Comparison of ENCODE assay signal across 23 cellular contexts in genomic region chr1:114997510-114997909, GRCh38. TPM values are rescaled to one million over a fixed set of nuclear protein-coding genes. Genes with fewer than 3 reads are reported as not detected.
DNase-seq lines count a peak whose midpoint lies in the region; ATAC-seq, FAIRE-seq and TF ChIP-seq lines count a peak whose summit lies in the region.
"Had no signal": no experiment of that assay in that cellular context is flagged by ENCODE, and none has a peak within 500 bp of the region (broad histone marks: within the 10 kb centered on the region; RNA-seq: fewer than 3 reads in every experiment).

No MANE protein-coding gene starts in this region.

- H3K27ac ChIP-seq in PC-9 (no peak overlapping the region), neural progenitor cell (no peak overlapping the region), GM23248 (no peak overlapping the region), body of pancreas (no peak overlapping the region)

- intact Hi-C loops in PC-9 (cut with micrococcal nuclease; ENCODE audit: unreplicated experiment), result loop anchor here (5.0 kb wide), 1 partner anchor 40 kb away; no protein-coding TSS in a partner anchor
- intact Hi-C loops in body of pancreas (cut with DNase I), result no loop called here

- H3K9me2 ChIP-seq in PC-9 (ENCODE audit: insufficient read depth) (no peaks in the 10 kb centered on the region; the same call in 1 of the 2 replicates), GM23248 (ENCODE audit: insufficient read depth) (no peaks in the 10 kb centered on the region)

- in situ Hi-C loops in GM23248 (cut with MboI), result no loop called here

- H3K4me1 Mint-ChIP-seq in neural progenitor cell, result no peaks in the 10 kb centered on the region
- H3K4me1 Mint-ChIP-seq: CD4-positive, alpha-beta memory T cell had no signal

- POLR2A ChIA-PET in PC-9 (lab: Charles Lee; ENCODE audit: unreplicated experiment), result no interaction called here

- DNase-seq in PC-9, result no peak
- no peak for DNase-seq in neural progenitor cell (ENCODE audit: low spot score)
- DNase-seq in mesenteric fat pad (ENCODE audit: low spot score), result no peak
- no peak for DNase-seq in GM23248
- DNase-seq in body of pancreas, result no peak
- DNase-seq: 8988T, C1 segment of cervical spinal cord, Caco-2, DMS 273 treated with DMSO at 0.1 percent for 48 hours, DMS79, EL, GDM1, GOT3, HFFc6 had no signal

- no peaks in the 10 kb centered on the region for H3F3A ChIP-seq in PC-9 (ENCODE audit: insufficient read depth, low read depth)
- no peaks in the 10 kb centered on the region for H3F3A ChIP-seq in neural progenitor cell (ENCODE audit: low read depth)
- no peaks in the 10 kb centered on the region for H3F3A ChIP-seq in GM23248 (ENCODE audit: insufficient read depth)

- ATAC-seq in body of pancreas, result no peak
- ATAC-seq: GM12878 had no signal

- no peak for TF ChIP-seq CTCF in PC-9 (conservative IDR thresholded peaks at IDR 0.05)
- no peak for TF ChIP-seq CTCF in neural progenitor cell (IDR thresholded peaks at IDR 0.05)
- no peak for TF ChIP-seq CTCF in body of pancreas (IDR thresholded peaks at IDR 0.05)

- CTCF ChIA-PET in PC-9 (lab: Charles Lee), result no interaction called here

- peak; percentile 38 for FAIRE-seq in colon (lab: Jason Lieb, UNC)
- FAIRE-seq: D721Med, GM12878, GM19239, H54 had no signal

- H3K4me3 ChIP-seq in PC-9, result no peak overlapping the region
- H3K4me3 ChIP-seq in neural progenitor cell, result no peak overlapping the region
- no peak overlapping the region for H3K4me3 ChIP-seq in GM23248
- no peak overlapping the region for H3K4me3 ChIP-seq in body of pancreas
- H3K4me3 ChIP-seq: GM12878, HAP-1 had no signal

- no TSS peak for BruUV-seq in PC-9 (replicated peaks; lab: Mats Ljungman, UMichigan)

- H3K27me3 ChIP-seq in PC-9 (ENCODE audit: insufficient read depth, low read depth) (no peaks in the 10 kb centered on the region), neural progenitor cell (peaks cover 16% of the 10 kb centered on the region), GM23248 (replicated peaks; ENCODE audit: insufficient read depth) (0 out of 2 replicates have a peak, but pooled peaks cover 5% of the 10 kb centered on the region), body of pancreas (no peaks in the 10 kb centered on the region)

- H4K20me1 ChIP-seq in PC-9 (ENCODE audit: insufficient read depth) (no peaks in the 10 kb centered on the region), neural progenitor cell (ENCODE audit: low read depth) (no peaks in the 10 kb centered on the region), GM23248 (ENCODE audit: insufficient read depth) (no peaks in the 10 kb centered on the region)

- H2AFZ ChIP-seq in PC-9, result peak overlapping the region; percentile 61; the same call in 1 of the 2 replicates
- peak overlapping the region; percentile 36 for H2AFZ ChIP-seq in neural progenitor cell (replicated peaks)
- H2AFZ ChIP-seq in GM23248, result no peak overlapping the region

- H3K9ac ChIP-seq in neural progenitor cell, result no peak overlapping the region
- no peak overlapping the region for H3K9ac ChIP-seq in GM23248

- no peaks in the 10 kb centered on the region for H3K9me3 Mint-ChIP-seq in neural progenitor cell
- H3K9me3 Mint-ChIP-seq: CD4-positive, alpha-beta memory T cell; HFFc6 had no signal

- H3K27ac Mint-ChIP-seq in neural progenitor cell, result no peak overlapping the region
- H3K27ac Mint-ChIP-seq: CD4-positive, alpha-beta memory T cell; HFFc6 had no signal

- no peak overlapping the region for H3K4me3 Mint-ChIP-seq in neural progenitor cell
- H3K4me3 Mint-ChIP-seq: CD4-positive, alpha-beta memory T cell; HFFc6 had no signal

- H3K9me3 ChIP-seq in PC-9 (ENCODE audit: insufficient read depth, low read depth) (no peaks in the 10 kb centered on the region), neural progenitor cell (ENCODE audit: low read depth) (no peaks in the 10 kb centered on the region), GM23248 (ENCODE audit: low read depth) (no peaks in the 10 kb centered on the region), body of pancreas (no peaks in the 10 kb centered on the region)
- H3K9me3 ChIP-seq: Caco-2, HAP-1 had no signal

- H3K4me2 ChIP-seq in PC-9, result peak overlapping the region; percentile 17
- H3K4me2 ChIP-seq in neural progenitor cell, result no peak overlapping the region
- H3K4me2 ChIP-seq in GM23248 (ENCODE audit: unreplicated experiment), result no peak overlapping the region

- no peaks in the 10 kb centered on the region for H3K27me3 Mint-ChIP-seq in neural progenitor cell (ENCODE audit: insufficient read depth, low read depth)

- H3K79me2 ChIP-seq in PC-9 (ENCODE audit: low read depth) (no peaks in the 10 kb centered on the region), neural progenitor cell (ENCODE audit: low read depth) (no peaks in the 10 kb centered on the region), GM23248 (ENCODE audit: insufficient read depth) (no peaks in the 10 kb centered on the region)

- H3K36me3 ChIP-seq in PC-9 (ENCODE audit: low read depth), result no peaks in the 10 kb centered on the region
- no peaks in the 10 kb centered on the region for H3K36me3 ChIP-seq in neural progenitor cell
- H3K36me3 ChIP-seq in GM23248 (ENCODE audit: low read depth), result no peaks in the 10 kb centered on the region
- H3K36me3 ChIP-seq in body of pancreas (replicated peaks in 1 of 2; ENCODE audit: insufficient read depth in 1 of 2, low read depth in 2 of 2), result no peaks in the 10 kb centered on the region
- H3K36me3 ChIP-seq: HAP-1 had no signal

- H3K4me1 ChIP-seq in PC-9 (replicated peaks; ENCODE audit: insufficient read depth) (peaks cover 9% of the 10 kb centered on the region), neural progenitor cell (no peaks in the 10 kb centered on the region), GM23248 (ENCODE audit: insufficient read depth) (no peaks in the 10 kb centered on the region), body of pancreas (no peaks in the 10 kb centered on the region)
- H3K4me1 ChIP-seq: Caco-2, HAP-1 had no signal

- no peaks in the 10 kb centered on the region for H3K36me3 Mint-ChIP-seq in neural progenitor cell
- H3K36me3 Mint-ChIP-seq: CD4-positive, alpha-beta memory T cell had no signal

- TF ChIP-seq POLR2A in body of pancreas (IDR thresholded peaks at IDR 0.05), result no peak

RNA-seq across cellular contexts. Expression of gene TSHB, which starts 32.1 kb away (rescaled TPM):
- total RNA-seq in PC-9 (2021) (not detected in 2 replicates), neural progenitor cell (ENCODE audit: low replicate concordance) (not detected in 2 replicates), mesenteric fat pad (not detected), body of pancreas (not detected)
- total RNA-seq in GM23248 (2014; rRNA removed; shearing (Covaris generic)), result not detected in 2 replicates
- polyA plus RNA-seq in GM23248 (2016; fragmentation: Nextera tagmentation; extraction: Ambion mirVana), result not detected in 2 replicates
- total RNA-seq: A673; Caco-2; CD4-positive, alpha-beta memory T cell; GM12878; HFFc6 had no signal
- polyA plus RNA-seq: BJ; CD4-positive, alpha-beta memory T cell; GM12878 had no signal
